8 cellular contexts compared by ENCODE assay signal in genomic region chr2:87468429-87468981, GRCh38.
DNase-seq lines count a peak whose midpoint lies in the region; ATAC-seq and TF ChIP-seq lines count a peak whose summit lies in the region.
"Not testable (repeated sequence)": the region's sequence is repeated elsewhere in the genome, so short reads cannot be mapped to it uniquely, and the experiment has no call there.

No MANE protein-coding gene starts in this region.

- not testable (repeated sequence) for H3K27me3 Mint-ChIP-seq in activated CD8-positive, alpha-beta T cell treated with anti-CD3 and anti-CD28 coated beads, Interleukin-2, amount 10 ng/mL, durations not matched to agents 7 days and 5 days (ENCODE audit: low read depth); activated naive CD4-positive, alpha-beta T cell treated with anti-CD3 and anti-CD28 coated beads, Interleukin-2, amount 10 ng/mL, durations not matched to agents 7 days and 5 days

- not testable (repeated sequence) for TF ChIP-seq CTCF in HL-60 (IDR thresholded peaks at IDR 0.05; ENCODE audit: insufficient read depth, low read length); SU-DHL-6 (IDR thresholded peaks at IDR 0.05; ENCODE audit: insufficient read depth, low read length, poor library complexity, severe bottlenecking); tibial artery (IDR thresholded peaks at IDR 0.05)

- H3K36me3 ChIP-seq in BLaER1 treated with 17β-estradiol and CSF1 and Interleukin-3, amounts not matched to agents 10 nM and 100 nM; SU-DHL-6 (ENCODE audit: low read length); mesendoderm (ENCODE audit: control insufficient read depth, insufficient read depth, low read length); tibial artery: not testable (repeated sequence)

- H3K27ac Mint-ChIP-seq in activated CD8-positive, alpha-beta T cell treated with anti-CD3 and anti-CD28 coated beads, Interleukin-2, amount 10 ng/mL, durations not matched to agents 7 days and 5 days, result peak overlapping the region; percentile 15
- H3K27ac Mint-ChIP-seq in activated naive CD4-positive, alpha-beta T cell treated with anti-CD3 and anti-CD28 coated beads, Interleukin-2, amount 10 ng/mL, durations not matched to agents 7 days and 5 days, result peak overlapping the region; percentile 79

- H3K9ac ChIP-seq in BLaER1 treated with 17β-estradiol and CSF1 and Interleukin-3, amounts not matched to agents 10 nM and 100 nM; SU-DHL-6 (ENCODE audit: low read length); mesendoderm (ENCODE audit: low read length): not testable (repeated sequence)

- peak overlapping the region; percentile 16 for H3K4ac ChIP-seq in mesendoderm (ENCODE audit: low read depth, low read length)

- H3K4me1 ChIP-seq in BLaER1 treated with 17β-estradiol and CSF1 and Interleukin-3, amounts not matched to agents 10 nM and 100 nM, result peaks cover 14 to 36% (median 28%) of the 10 kb centered on the region in 10 experiments
- not testable (repeated sequence) for H3K4me1 ChIP-seq in mesendoderm (ENCODE audit: control insufficient read depth, low read depth, low read length)
- H3K4me1 ChIP-seq in tibial artery, result peaks cover 0 to 26% (median 1%) of the 10 kb centered on the region in 4 donors

- not testable (repeated sequence) for H3F3A ChIP-seq in SU-DHL-6 (ENCODE audit: insufficient read depth)

- not testable (repeated sequence) for H2BK15ac ChIP-seq in mesendoderm (replicated peaks; ENCODE audit: low read depth)

- not testable (repeated sequence) for H3K9me3 ChIP-seq in BLaER1 treated with 17β-estradiol and CSF1 and Interleukin-3, amounts not matched to agents 10 nM and 100 nM (replicated peaks in 1 of 11); SU-DHL-6 (ENCODE audit: insufficient read depth, low read length); tibial artery

- H3K79me2 ChIP-seq in SU-DHL-6 (ENCODE audit: insufficient read depth, low read length); mesendoderm (ENCODE audit: control insufficient read depth, insufficient read depth, low read length): not testable (repeated sequence)

- not testable (repeated sequence) for H3K27ac ChIP-seq in BLaER1 treated with 17β-estradiol and CSF1 and Interleukin-3, amounts not matched to agents 10 nM and 100 nM; mesendoderm (ENCODE audit: low read depth, low read length)
- H3K27ac ChIP-seq in HL-60 (replicated peaks) (peak overlapping the region; percentile 52), SU-DHL-6 (ENCODE audit: low read depth, low read length) (peak overlapping the region; percentile 42; the same call in 1 of the 2 replicates), tibial artery (peak overlapping the region in 1 of 2 donors; percentile 63)

- intact Hi-C loops in tibial artery (cut with DNase I; ENCODE audit: low total_unique reads), result not testable (repeated sequence)

- not testable (repeated sequence) for H2AFZ ChIP-seq in SU-DHL-6 (ENCODE audit: low read depth, low read length, severe bottlenecking)

- not testable (repeated sequence) for H4K5ac ChIP-seq in mesendoderm (ENCODE audit: low read length)

- H2BK120ac ChIP-seq in mesendoderm (ENCODE audit: low read depth, low read length), result not testable (repeated sequence)

- H3K4me3 Mint-ChIP-seq in activated CD8-positive, alpha-beta T cell treated with anti-CD3 and anti-CD28 coated beads, Interleukin-2, amount 10 ng/mL, durations not matched to agents 7 days and 5 days; activated naive CD4-positive, alpha-beta T cell treated with anti-CD3 and anti-CD28 coated beads, Interleukin-2, amount 10 ng/mL, durations not matched to agents 7 days and 5 days: not testable (repeated sequence)

- H3K9me3 Mint-ChIP-seq in activated CD8-positive, alpha-beta T cell treated with anti-CD3 and anti-CD28 coated beads, Interleukin-2, amount 10 ng/mL, durations not matched to agents 7 days and 5 days (ENCODE audit: insufficient read depth); activated naive CD4-positive, alpha-beta T cell treated with anti-CD3 and anti-CD28 coated beads, Interleukin-2, amount 10 ng/mL, durations not matched to agents 7 days and 5 days: not testable (repeated sequence)

- not testable (repeated sequence) for H4K20me1 ChIP-seq in BLaER1 treated with 17β-estradiol and CSF1 and Interleukin-3, amounts not matched to agents 10 nM and 100 nM; SU-DHL-6 (ENCODE audit: low read depth, low read length)

- H3K4me1 Mint-ChIP-seq in activated CD8-positive, alpha-beta T cell treated with anti-CD3 and anti-CD28 coated beads, Interleukin-2, amount 10 ng/mL, durations not matched to agents 7 days and 5 days (ENCODE audit: low read depth), result peaks cover 51% of the 10 kb centered on the region
- H3K4me1 Mint-ChIP-seq in activated naive CD4-positive, alpha-beta T cell treated with anti-CD3 and anti-CD28 coated beads, Interleukin-2, amount 10 ng/mL, durations not matched to agents 7 days and 5 days, result peaks cover 69% of the 10 kb centered on the region

- not testable (repeated sequence) for H3K79me1 ChIP-seq in mesendoderm (ENCODE audit: low read length)

- H4K8ac ChIP-seq in mesendoderm (ENCODE audit: low read depth, low read length), result not testable (repeated sequence)

- no CpG with 5 or more reads among the region's 12 CpGs for WGBS in mesendoderm (ENCODE audit: extremely low coverage, insufficient coverage, low lambda C conversion rate)

- H3K36me3 Mint-ChIP-seq in activated CD8-positive, alpha-beta T cell treated with anti-CD3 and anti-CD28 coated beads, Interleukin-2, amount 10 ng/mL, durations not matched to agents 7 days and 5 days (ENCODE audit: low read depth), result not testable (repeated sequence)
- peaks cover 17% of the 10 kb centered on the region for H3K36me3 Mint-ChIP-seq in activated naive CD4-positive, alpha-beta T cell treated with anti-CD3 and anti-CD28 coated beads, Interleukin-2, amount 10 ng/mL, durations not matched to agents 7 days and 5 days

- not testable (repeated sequence) for H2AK5ac ChIP-seq in mesendoderm (ENCODE audit: low read length)

- POLR2A ChIA-PET in activated CD8-positive, alpha-beta T cell treated with anti-CD3 and anti-CD28 coated beads, Interleukin-2, amount 10 ng/mL, durations not matched to agents 7 days and 5 days (lab: Charles Lee), result not testable (repeated sequence)

- not testable (repeated sequence) for H3K23ac ChIP-seq in mesendoderm (ENCODE audit: low read length)

- DNase-seq in HL-60 (ENCODE audit: low read depth in 1 of 2, low spot score in 1 of 2); activated CD8-positive, alpha-beta T cell treated with anti-CD3 and anti-CD28 coated beads, Interleukin-2, amount 10 ng/mL, durations not matched to agents 7 days and 5 days; activated naive CD4-positive, alpha-beta T cell treated with anti-CD3 and anti-CD28 coated beads, Interleukin-2, amount 10 ng/mL, durations not matched to agents 7 days and 5 days; mesendoderm; tibial artery: not testable (repeated sequence)
- peak; percentile 34 for DNase-seq in ecto neural progenitor cell (ENCODE audit: low spot score)

- H3K9me2 ChIP-seq in SU-DHL-6 (replicated peaks; ENCODE audit: insufficient read depth, low read length), result not testable (repeated sequence)

- not testable (repeated sequence) for H3K18ac ChIP-seq in mesendoderm (ENCODE audit: low read length)

- H3K4me2 ChIP-seq in BLaER1 treated with 17β-estradiol and CSF1 and Interleukin-3, amounts not matched to agents 10 nM and 100 nM, result peak overlapping the region in 9 of 11 experiments; percentile 18 to 63 (median 47); a peak in 16 of 22 replicates
- H3K4me2 ChIP-seq in SU-DHL-6 (ENCODE audit: low read depth, low read length, poor library complexity, severe bottlenecking); mesendoderm (ENCODE audit: low read length): not testable (repeated sequence)

- ATAC-seq in activated CD8-positive, alpha-beta T cell treated with anti-CD3 and anti-CD28 coated beads, Interleukin-2, amount 10 ng/mL, durations not matched to agents 7 days and 5 days, result not testable (repeated sequence)

- not testable (repeated sequence) for H3K56ac ChIP-seq in mesendoderm (ENCODE audit: low read length)

- H2BK5ac ChIP-seq in mesendoderm (ENCODE audit: low read length), result not testable (repeated sequence)

- CTCF ChIA-PET in activated CD8-positive, alpha-beta T cell treated with anti-CD3 and anti-CD28 coated beads, Interleukin-2, amount 10 ng/mL, durations not matched to agents 7 days and 5 days (lab: Charles Lee); activated naive CD4-positive, alpha-beta T cell treated with anti-CD3 and anti-CD28 coated beads, Interleukin-2, amount 10 ng/mL, durations not matched to agents 7 days and 5 days (lab: Charles Lee): not testable (repeated sequence)

- H3K4me3 ChIP-seq in BLaER1 treated with 17β-estradiol and CSF1 and Interleukin-3, amounts not matched to agents 10 nM and 100 nM; HL-60 (replicated peaks; ENCODE audit: insufficient read depth, low read length); SU-DHL-6 (ENCODE audit: insufficient read depth, low read length, poor library complexity, severe bottlenecking); mesendoderm (ENCODE audit: low read length): not testable (repeated sequence)
- H3K4me3 ChIP-seq in tibial artery, result peak overlapping the region; percentile 10 to 14

- not testable (repeated sequence) for H3K27me3 ChIP-seq in BLaER1 treated with 17β-estradiol and CSF1 and Interleukin-3, amounts not matched to agents 10 nM and 100 nM; HL-60 (ENCODE audit: insufficient read depth, poor library complexity, severe bottlenecking); SU-DHL-6 (ENCODE audit: low read length); mesendoderm (ENCODE audit: insufficient read depth, low read length, poor library complexity); tibial artery
